14 cellular contexts compared by ENCODE assay signal in the genomic region with DNA sequence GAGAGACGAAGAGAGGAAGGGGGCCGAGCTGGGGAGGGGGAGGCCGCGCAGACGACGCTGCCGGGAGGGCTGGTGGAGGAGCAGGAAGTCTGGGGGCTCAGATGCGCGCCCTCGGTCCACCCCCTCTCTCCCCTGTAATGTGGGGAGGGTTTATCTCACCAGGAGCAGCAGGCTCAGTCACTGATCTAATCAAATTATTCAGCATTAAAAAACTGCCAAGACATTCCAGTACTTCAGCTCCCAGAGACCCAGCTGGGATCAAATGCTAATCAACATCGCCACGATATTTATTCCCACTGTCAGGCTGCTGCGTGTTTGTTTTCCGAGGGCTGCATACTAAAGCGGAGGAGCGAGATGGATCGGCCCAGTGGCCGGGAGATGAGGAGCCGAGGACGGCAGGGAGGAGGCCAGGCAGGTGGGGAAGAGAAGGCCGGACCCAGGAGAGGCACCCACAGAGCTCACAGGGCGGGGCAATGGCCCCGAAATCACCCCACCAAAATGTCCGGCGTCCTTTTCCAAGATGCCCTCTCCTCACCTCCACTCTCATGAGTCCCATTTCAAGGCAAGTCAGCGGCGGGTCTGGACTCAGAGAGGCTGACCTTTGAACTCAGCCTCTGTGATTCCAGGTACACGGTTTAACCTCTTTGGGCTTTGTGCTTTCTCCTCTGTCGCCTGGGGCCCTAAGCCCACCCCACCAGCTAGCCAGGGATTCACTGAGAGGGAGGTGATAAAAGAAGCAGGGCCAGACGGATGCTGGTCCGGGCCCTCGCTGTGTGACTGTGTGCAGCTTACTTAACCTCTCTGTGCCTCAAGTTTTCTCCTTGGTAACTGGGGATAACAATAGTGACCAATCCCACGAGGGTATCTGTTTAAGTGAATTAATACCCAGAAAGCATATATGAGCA.
DNase-seq lines count a peak whose midpoint lies in the region; ATAC-seq lines count a peak whose summit lies in the region.
"Had no signal": no experiment of that assay in that cellular context is flagged by ENCODE, and none has a peak within 500 bp of the region (broad histone marks: within the 10 kb centered on the region; RNA-seq: fewer than 3 reads in every experiment).

No MANE protein-coding gene starts in this region.

- no peaks in the 10 kb centered on the region for H4K20me1 ChIP-seq in BLaER1

- H2AK5ac ChIP-seq in neuronal stem cell (ENCODE audit: low read depth, low read length): no peak overlapping the region

- H3K9ac ChIP-seq in BLaER1: no peak overlapping the region
- no peak overlapping the region for H3K9ac ChIP-seq in neuronal stem cell (ENCODE audit: low read depth, low read length, poor library complexity)

- H3K23ac ChIP-seq in neuronal stem cell (ENCODE audit: low read depth, low read length, poor library complexity): no peak overlapping the region

- intact Hi-C loops in left colon (cut with DNase I, micrococcal nuclease): no loop called here

- ATAC-seq in GM21528 (IDR thresholded peaks at IDR 0.05; ENCODE audit: low FRiP score, unreplicated experiment) (no peak), left colon (no peak)
- ATAC-seq: activated CD8-positive, alpha-beta memory T cell treated with anti-CD3 and anti-CD28 coated beads, Interleukin-2, amount 10 ng/mL, durations not matched to agents 7 days and 5 days; esophagus mucosa; lower lobe of right lung had no signal

- no CpG with 5 or more reads among the region's 33 CpGs for WGBS in neuronal stem cell (ENCODE audit: extremely low coverage in 2 of 2, insufficient read length in 2 of 2, insufficient replicate concordance in 1 of 2), 2 donors

- H3K36me3 ChIP-seq in BLaER1 (no peaks in the 10 kb centered on the region), neuronal stem cell (replicated peaks in 1 of 2; ENCODE audit: control insufficient read depth in 2 of 2, insufficient read depth in 2 of 2, low read length in 2 of 2) (no peaks in the 10 kb centered on the region)
- H3K36me3 ChIP-seq: lower lobe of right lung had no signal

- H3K27me3 ChIP-seq in BLaER1 (no peaks in the 10 kb centered on the region; the same call in 1 of the 2 replicates), neuronal stem cell (ENCODE audit: control insufficient read depth in 3 of 3, insufficient read depth in 3 of 3, low read depth in 1 of 3, low read length in 3 of 3) (no peaks in the 10 kb centered on the region)

- H3K4me2 ChIP-seq in BLaER1 (peak overlapping the region; percentile 48; the same call in 1 of the 2 replicates), neuronal stem cell (ENCODE audit: insufficient read depth, low read length, poor library complexity, severe bottlenecking) (peak overlapping the region; percentile 15)

- no peak overlapping the region for H2BK120ac ChIP-seq in neuronal stem cell (ENCODE audit: low read depth, low read length)

- H3K9me3 ChIP-seq in BLaER1 (no peaks in the 10 kb centered on the region), neuronal stem cell (replicated peaks in 1 of 2; ENCODE audit: control insufficient read depth in 2 of 2, insufficient read depth in 1 of 2, low read depth in 1 of 2, low read length in 2 of 2) (peaks cover 0 to 2% of the 10 kb centered on the region in 2 donors)
- H3K9me3 ChIP-seq: lower lobe of right lung had no signal

- H3K14ac ChIP-seq in neuronal stem cell (ENCODE audit: low read length): no peak overlapping the region

- no peak overlapping the region for H2BK15ac ChIP-seq in neuronal stem cell (ENCODE audit: low read length)

- H2BK12ac ChIP-seq in neuronal stem cell (ENCODE audit: low read length): no peak overlapping the region

- no peak overlapping the region for H2BK5ac ChIP-seq in neuronal stem cell (ENCODE audit: low read length)

- H3K27ac ChIP-seq in BLaER1: no peak overlapping the region
- H3K27ac ChIP-seq in neuronal stem cell (replicated peaks; ENCODE audit: low read length): no peak overlapping the region
- H3K27ac ChIP-seq: lower lobe of right lung, skin epidermis had no signal

- peak overlapping the region; percentile 89 for H2AFZ ChIP-seq in neuronal stem cell (ENCODE audit: low read length)

- peaks cover 25% of the 10 kb centered on the region for H3K4me1 ChIP-seq in BLaER1
- peaks cover 15 to 48% of the 10 kb centered on the region in 2 donors for H3K4me1 ChIP-seq in neuronal stem cell (ENCODE audit: control insufficient read depth in 2 of 2, insufficient read depth in 1 of 2, low read depth in 1 of 2, low read length in 2 of 2)
- H3K4me1 ChIP-seq: lower lobe of right lung had no signal

- H3K4ac ChIP-seq in neuronal stem cell (ENCODE audit: low read length): no peak overlapping the region

- H3K79me1 ChIP-seq in neuronal stem cell (ENCODE audit: low read depth, low read length): no peaks in the 10 kb centered on the region

- peak overlapping the region; percentile 58 for H3K18ac ChIP-seq in neuronal stem cell (ENCODE audit: low read length)

- no peak overlapping the region for H4K8ac ChIP-seq in neuronal stem cell (ENCODE audit: low read depth, low read length)

- H3K4me3 ChIP-seq in BLaER1 (no peak overlapping the region), neuronal stem cell (ENCODE audit: low read length in 2 of 2) (peak overlapping the region in 1 of 2 donors; percentile 42)
- H3K4me3 ChIP-seq: lower lobe of right lung, skin epidermis had no signal

- DNase-seq in OCI-M1 (lab: John Stamatoyannopoulos, UW) (peak; percentile 7), fibroblast of peridontal ligament (ENCODE audit: extremely low read depth) (peak; percentile 2), neuronal stem cell (ENCODE audit: low spot score) (no peak), hippocampal formation (lab: John Stamatoyannopoulos, UW) (no peak), NCI-H146 treated with DMSO at 0.1 percent for 48 hours (lab: John Stamatoyannopoulos, UW; ENCODE audit: unreplicated experiment) (no peak), left colon (no peak)
- DNase-seq: activated CD8-positive, alpha-beta memory T cell treated with anti-CD3 and anti-CD28 coated beads, Interleukin-2, amount 10 ng/mL, durations not matched to agents 7 days and 5 days; DMS79 treated with DMSO at 0.1 percent for 48 hours; lower lobe of right lung; NCI-H524 treated with DMSO at 0.1 percent for 48 hours had no signal

- H4K91ac ChIP-seq in neuronal stem cell (ENCODE audit: low read depth, low read length, poor library complexity): no peak overlapping the region

Comparison
In these comparisons a context has a peak if more than half of its experiments do, and no peak if none do; other contexts are left out.
1. DNase-seq: peak in OCI-M1 (single experiment) and fibroblast of peridontal ligament (single experiment); none in neuronal stem cell (single experiment), hippocampal formation (0 of 2), NCI-H146 treated with DMSO at 0.1 percent for 48 hours (single experiment) and left colon (0 of 2).